Comparison of ENCODE assay signal across 19 cellular contexts in the genomic region with DNA sequence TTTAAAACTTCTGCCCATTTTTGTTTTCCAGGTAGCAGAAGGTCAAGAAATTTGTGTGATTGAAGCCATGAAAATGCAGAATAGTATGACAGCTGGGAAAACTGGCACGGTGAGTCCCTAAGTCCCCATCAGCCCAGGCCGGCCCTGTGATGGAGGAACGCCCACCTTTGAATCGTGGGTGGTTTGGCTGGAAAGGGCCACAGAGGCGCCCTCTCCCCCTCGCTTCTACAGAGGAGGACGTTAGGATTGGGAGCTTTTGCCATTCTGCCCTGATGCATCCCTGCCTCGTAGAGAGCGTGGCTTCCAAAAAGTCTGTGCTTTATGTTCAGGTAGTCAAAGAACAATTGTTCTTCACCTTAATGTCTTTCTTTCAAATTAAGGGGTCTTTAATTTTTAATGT.
"Had no signal": no experiment of that assay in that cellular context is flagged by ENCODE, and none has a peak within 500 bp of the region (broad histone marks: within the 10 kb centered on the region; RNA-seq: fewer than 3 reads in every experiment).

No MANE protein-coding gene starts in this region.

- DNase-seq: KBM-7, MV-4-11, NCI-H1048, NCI-H1105, NCI-H1417, NCI-H1436 treated with DMSO at 0.1 percent for 48 hours, NCI-H187, NCI-H2029, NCI-H2081 treated with DMSO at 0.1 percent for 48 hours, NCI-H2171, NCI-H226, NCI-H510A, NCI-H524 treated with DMSO at 0.1 percent for 48 hours, NCI-H69, NCI-H774, Right ventricle myocardium superior, RPMI8226, SIG-M5 had no signal

- H3K9me3 ChIP-seq: SJSA1 had no signal
